Comparison of ENCODE assay signal across 6 cellular contexts in genomic region chr6:31958412-31958740, GRCh38. TPM values are rescaled to one million over a fixed set of nuclear protein-coding genes. Genes with fewer than 3 reads are reported as not detected.
DNase-seq lines count a peak whose midpoint lies in the region; TF ChIP-seq lines count a peak whose summit lies in the region.

No MANE protein-coding gene starts in this region.

- peaks cover 32% of the 10 kb centered on the region for H3K4me1 Mint-ChIP-seq in HFFc6 (ENCODE audit: low read depth)

- H3K27me3 Mint-ChIP-seq in HFFc6 (ENCODE audit: insufficient read depth) = peaks cover 5% of the 10 kb centered on the region

- WGBS in adrenal gland, 4 donors = 7 to 10% (median 8%) methylated on average over 11 of the region's 11 CpGs

- H3K27me3 ChIP-seq in adrenal gland (no peaks in the 10 kb centered on the region), muscle layer of duodenum (ENCODE audit: low read depth, low read length) (no peaks in the 10 kb centered on the region)

- H3K9me3 ChIP-seq in adrenal gland (replicated peaks in 1 of 3) (no peaks in the 10 kb centered on the region), muscle layer of duodenum (ENCODE audit: control insufficient read depth in 1 of 2, low read length in 2 of 2) (no peaks in the 10 kb centered on the region)

- no peaks in the 10 kb centered on the region for H3K9me3 Mint-ChIP-seq in HFFc6

- H3K4me1 ChIP-seq in adrenal gland (replicated peaks in 1 of 2) (peaks cover 12 to 22% of the 10 kb centered on the region in 2 donors), muscle layer of duodenum (ENCODE audit: control insufficient read depth in 1 of 2, insufficient read depth in 2 of 2, low read length in 2 of 2) (peaks cover 14 to 21% of the 10 kb centered on the region in 2 donors)

- intact Hi-C loops in adrenal gland (cut with DNase I) = no loop called here

- TF ChIP-seq POLR2A in adrenal gland (IDR thresholded peaks at IDR 0.05) = no peak

- peaks cover 0 to 71% of the 10 kb centered on the region in 2 donors for H3K36me3 ChIP-seq in adrenal gland (replicated peaks in 1 of 2)
- H3K36me3 ChIP-seq in muscle layer of duodenum (ENCODE audit: control insufficient read depth in 1 of 2, insufficient read depth in 2 of 2, low read length in 2 of 2) = peaks cover 59 to 65% of the 10 kb centered on the region in 2 donors

- H3K27ac ChIP-seq in adrenal gland = peak overlapping the region; percentile 72 to 90 (median 84)
- peak overlapping the region; percentile 95 for H3K27ac ChIP-seq in muscle layer of duodenum (ENCODE audit: low read length)

- H3K27ac Mint-ChIP-seq in HFFc6 = peak overlapping the region; percentile 94

- H3K4me3 Mint-ChIP-seq in HFFc6 = peak overlapping the region; percentile 100

- H3K4me3 ChIP-seq in adrenal gland = peak overlapping the region; percentile 65 to 91 (median 76)
- peak overlapping the region; percentile 87 to 97 for H3K4me3 ChIP-seq in muscle layer of duodenum (ENCODE audit: low read depth in 1 of 2, low read length in 2 of 2)

- TF ChIP-seq CTCF in HFFc6 (IDR thresholded peaks at IDR 0.05) = no peak
- TF ChIP-seq CTCF in adrenal gland (IDR thresholded peaks at IDR 0.05) = no peak

- peaks cover 28% of the 10 kb centered on the region; the same call in 1 of the 2 replicates for H3K36me3 Mint-ChIP-seq in HFFc6 (ENCODE audit: low read depth)

- no peak for DNase-seq in HFFc6
- DNase-seq in adrenal gland = no peak
- no peak for DNase-seq in C1 segment of cervical spinal cord (lab: John Stamatoyannopoulos, UW)
- DNase-seq in dedifferentiated amniotic fluid mesenchymal stem cell (ENCODE audit: extremely low spot score) = no peak
- no peak for DNase-seq in activated CD8-positive, alpha-beta memory T cell treated with anti-CD3 and anti-CD28 coated beads for 24 hours

RNA-seq across cellular contexts. Expression of gene NELFE, which starts 0.4 kb away (rescaled TPM):
- 10 to 100 TPM; 63.4 to 87.0 (median 78.7) TPM for total RNA-seq in HFFc6 (2021; fragmentation: NEBNext Ultra II Directional; extraction: Animal tissue kit (Norgen Biotek cat#: 25700))
- total RNA-seq in adrenal gland = 100 to 1,000 TPM in 3 of 8 donors, 10 to 100 TPM in 5; 64.4 to 107 (median 85.1) TPM
- 100 to 1,000 TPM in 2 of 3 donors, 10 to 100 TPM in 1; 89.9 to 117 (median 106) TPM for polyA plus RNA-seq in adrenal gland

RNA-seq across cellular contexts. Expression of gene SKIC2, which starts 0.6 kb away (rescaled TPM):
- 10 to 100 TPM; 74.0 to 83.3 (median 77.8) TPM for total RNA-seq in HFFc6 (2021; fragmentation: NEBNext Ultra II Directional; extraction: Animal tissue kit (Norgen Biotek cat#: 25700))
- 100 to 1,000 TPM in 4 of 8 donors, 10 to 100 TPM in 4; 43.2 to 231 (median 90.7) TPM for total RNA-seq in adrenal gland
- 100 to 1,000 TPM in 2 of 3 donors, 10 to 100 TPM in 1; 38.8 to 330 (median 243) TPM for polyA plus RNA-seq in adrenal gland

RNA-seq across cellular contexts. Expression of gene CFB, which starts 12.5 kb away (rescaled TPM):
- total RNA-seq in HFFc6 (2021; fragmentation: NEBNext Ultra II Directional; extraction: Animal tissue kit (Norgen Biotek cat#: 25700)) = 1 to 10 TPM in 2 of 6 experiments, under 1 TPM in 3, not detected in 1; 0.33 to 1.3 (median 0.81) TPM
- 100 to 1,000 TPM in 2 of 8 donors, 10 to 100 TPM in 6; 13.1 to 166 (median 28.2) TPM for total RNA-seq in adrenal gland
- 10 to 100 TPM; 10.2 to 76.4 (median 60.6) TPM for polyA plus RNA-seq in adrenal gland

RNA-seq across cellular contexts. Expression of gene DXO, which starts 13.6 kb away (rescaled TPM):
- total RNA-seq in HFFc6 (2021; fragmentation: NEBNext Ultra II Directional; extraction: Animal tissue kit (Norgen Biotek cat#: 25700)) = 10 to 100 TPM; 14.1 to 20.5 (median 16.5) TPM
- total RNA-seq in adrenal gland = 10 to 100 TPM; 19.9 to 57.1 (median 45.0) TPM
- polyA plus RNA-seq in adrenal gland = 100 to 1,000 TPM in 1 of 3 donors, 10 to 100 TPM in 2; 38.7 to 102 (median 83.7) TPM

RNA-seq across cellular contexts. Expression of gene C4A, which starts 23.5 kb away (rescaled TPM):
- 1 to 10 TPM; 1.2 to 3.2 (median 2.0) TPM for total RNA-seq in HFFc6 (2021; fragmentation: NEBNext Ultra II Directional; extraction: Animal tissue kit (Norgen Biotek cat#: 25700))
- 1,000 to 10,000 TPM in 5 of 8 donors, 100 to 1,000 TPM in 3; 547 to 2,285 (median 1,263) TPM for total RNA-seq in adrenal gland
- polyA plus RNA-seq in adrenal gland = 1,000 to 10,000 TPM in 1 of 3 donors, 100 to 1,000 TPM in 2; 212 to 1,408 (median 665) TPM

Comparison
In these comparisons a context has a peak if more than half of its experiments do, and no peak if none do; other contexts are left out.
1. RNA of gene CFB, which starts 12.5 kb away (total RNA-seq): 13.1 to 166 TPM in adrenal gland; 0.33 to 1.3 TPM in HFFc6; every median in the first group is over 4 times any median in the second.